In the genomic region with DNA sequence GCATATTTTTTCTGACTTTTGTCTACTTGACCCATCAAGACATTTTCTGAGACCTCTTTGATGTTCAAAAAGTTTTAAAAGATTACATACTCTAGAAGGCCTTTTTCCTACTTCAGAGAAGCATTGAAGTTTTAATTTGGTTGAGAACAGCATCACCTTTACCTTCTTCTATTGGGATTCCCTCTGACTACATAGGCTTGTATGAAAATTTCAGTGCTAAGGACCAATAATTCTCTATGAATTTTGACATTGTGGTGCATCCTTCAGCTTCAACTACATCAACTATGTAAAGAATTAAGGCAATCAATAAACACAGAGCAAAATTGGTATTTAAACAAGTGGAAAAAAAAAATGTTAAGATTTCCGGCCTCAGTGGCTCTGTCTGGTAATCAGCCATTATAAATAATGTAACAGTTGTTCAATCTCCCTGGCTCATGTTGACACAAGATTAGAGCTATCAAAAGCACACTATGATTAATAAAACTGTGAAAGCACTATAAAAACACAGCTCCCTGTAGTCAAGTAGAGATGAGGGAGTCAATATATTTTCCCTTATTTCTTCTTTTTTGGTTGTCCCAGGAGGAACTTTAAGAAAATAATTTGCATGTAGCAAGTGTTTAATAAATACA, we compare ENCODE assay signal across 18 cellular contexts.
DNase-seq lines count a peak whose midpoint lies in the region; ATAC-seq, FAIRE-seq and TF ChIP-seq lines count a peak whose summit lies in the region.
"Had no signal": no experiment of that assay in that cellular context is flagged by ENCODE, and none has a peak within 500 bp of the region (broad histone marks: within the 10 kb centered on the region; RNA-seq: fewer than 3 reads in every experiment).

No MANE protein-coding gene starts in this region.

- POLR2A ChIA-PET in endothelial cell of umbilical vein (lab: Charles Lee), result no interaction called here

- CTCF ChIA-PET in endothelial cell of umbilical vein (lab: Charles Lee), result no interaction called here

- ATAC-seq in pancreas (peak; percentile 91 to 99 (median 96)), GM19035 (IDR thresholded peaks at IDR 0.05; ENCODE audit: unreplicated experiment) (no peak)

- H3K79me2 ChIP-seq in astrocyte (ENCODE audit: insufficient read depth, low read length), result no peaks in the 10 kb centered on the region
- no peaks in the 10 kb centered on the region for H3K79me2 ChIP-seq in endothelial cell of umbilical vein (ENCODE audit: control insufficient read depth, insufficient read depth, low read length)

- H3K4me2 ChIP-seq in astrocyte (ENCODE audit: low read length) (no peak overlapping the region), endothelial cell of umbilical vein (ENCODE audit: insufficient read depth, low read length) (no peak overlapping the region)

- H3K36me3 Mint-ChIP-seq in astrocyte (ENCODE audit: low read depth, unreplicated experiment), result no peaks in the 10 kb centered on the region
- H3K36me3 Mint-ChIP-seq: CD4-positive, alpha-beta memory T cell had no signal

- intact Hi-C loops in endothelial cell of umbilical vein (cut with micrococcal nuclease), result no loop called here
- intact Hi-C loops in pancreas (cut with DNase I), result no loop called here

- H2AFZ ChIP-seq in astrocyte (ENCODE audit: low read depth, low read length) (no peak overlapping the region), endothelial cell of umbilical vein (ENCODE audit: low read depth, low read length) (no peak overlapping the region)
- H2AFZ ChIP-seq: GM23248 had no signal

- no TSS peak for BruUV-seq in endothelial cell of umbilical vein (replicated peaks; lab: Mats Ljungman, UMichigan)

- peaks cover 2% of the 10 kb centered on the region for H3K9me3 Mint-ChIP-seq in astrocyte (ENCODE audit: unreplicated experiment)

- H3K4me1 Mint-ChIP-seq in astrocyte (ENCODE audit: low read depth, unreplicated experiment), result no peaks in the 10 kb centered on the region
- H3K4me1 Mint-ChIP-seq: CD4-positive, alpha-beta memory T cell had no signal

- H3K9me3 ChIP-seq in astrocyte (ENCODE audit: insufficient read depth, low read depth, low read length) (no peaks in the 10 kb centered on the region), endothelial cell of umbilical vein (replicated peaks; ENCODE audit: control insufficient read depth, insufficient read depth, low read length) (no peaks in the 10 kb centered on the region), pancreas (no peaks in the 10 kb centered on the region)

- dilution Hi-C loops in endothelial cell of umbilical vein (cut with MboI; ENCODE audit: extremely low pct_ligation_motif_present, low sequenced_read_pairs), result no loop called here

- no peak overlapping the region for H3K4me3 Mint-ChIP-seq in astrocyte (ENCODE audit: unreplicated experiment)
- H3K4me3 Mint-ChIP-seq: CD4-positive, alpha-beta memory T cell had no signal

- H3K4me1 ChIP-seq in astrocyte (ENCODE audit: insufficient read depth, low read length) (no peaks in the 10 kb centered on the region), endothelial cell of umbilical vein (ENCODE audit: control insufficient read depth, extremely low read depth, insufficient read depth, low read length) (peaks cover 6% of the 10 kb centered on the region), pancreas (peaks cover 9 to 18% (median 17%) of the 10 kb centered on the region in 3 donors)

- H3K27me3 ChIP-seq in astrocyte (ENCODE audit: insufficient read depth, low read length), result no peaks in the 10 kb centered on the region
- no peaks in the 10 kb centered on the region for H3K27me3 ChIP-seq in endothelial cell of umbilical vein (ENCODE audit: control insufficient read depth in 2 of 2, insufficient read depth in 2 of 2, low read length in 2 of 2)
- H3K27me3 ChIP-seq in pancreas, result peaks cover 0 to 5% (median 0%) of the 10 kb centered on the region in 4 donors

- H3K27ac Mint-ChIP-seq in astrocyte (ENCODE audit: unreplicated experiment), result no peak overlapping the region
- H3K27ac Mint-ChIP-seq: CD4-positive, alpha-beta memory T cell had no signal

- no peak for FAIRE-seq in astrocyte (lab: Jason Lieb, UNC)
- no peak for FAIRE-seq in endothelial cell of umbilical vein (lab: Jason Lieb, UNC)
- no peak for FAIRE-seq in pancreas (lab: Jason Lieb, UNC)
- FAIRE-seq: GM12891, GM18507, H1 had no signal

- H4K20me1 ChIP-seq in astrocyte (ENCODE audit: insufficient read depth, low read length) (no peaks in the 10 kb centered on the region), endothelial cell of umbilical vein (replicated peaks; ENCODE audit: control insufficient read depth, extremely low read depth, insufficient read depth, low read length) (no peaks in the 10 kb centered on the region)

- peak; percentile 20 for DNase-seq in astrocyte (ENCODE audit: low read depth)
- DNase-seq in endothelial cell of umbilical vein (ENCODE audit: low read depth, low spot score), result peak; percentile 62
- no peak for DNase-seq in pancreas
- DNase-seq in NCI-H2029 treated with DMSO at 0.1 percent for 48 hours (lab: John Stamatoyannopoulos, UW), result no peak
- DNase-seq in HUDEP-2 (lab: John Stamatoyannopoulos, UW; ENCODE audit: unreplicated experiment in 76 of 76), result no peak
- DNase-seq: C1 segment of cervical spinal cord; CD4-positive, alpha-beta memory T cell; COR-L47; DMS53; DMS79 treated with DMSO at 0.1 percent for 48 hours; GF-D8; GM23248; H7; HCEC 1CT had no signal

- no peak overlapping the region for H3K4me3 ChIP-seq in astrocyte (ENCODE audit: insufficient read depth, low read depth, low read length)
- H3K4me3 ChIP-seq in endothelial cell of umbilical vein (replicated peaks in 1 of 3; ENCODE audit: insufficient read depth in 1 of 3, low read depth in 1 of 3, low read length in 3 of 3), result no peak overlapping the region
- no peak overlapping the region for H3K4me3 ChIP-seq in pancreas
- H3K4me3 ChIP-seq: GM23248 had no signal

- no peak overlapping the region for H3K9ac ChIP-seq in astrocyte (ENCODE audit: low read length)
- no peak overlapping the region for H3K9ac ChIP-seq in endothelial cell of umbilical vein (replicated peaks; ENCODE audit: extremely low read depth, insufficient read depth, low read length)
- H3K9ac ChIP-seq: GM23248 had no signal

- H3K27me3 Mint-ChIP-seq in astrocyte (ENCODE audit: low read depth, unreplicated experiment), result no peaks in the 10 kb centered on the region
- H3K27me3 Mint-ChIP-seq: CD4-positive, alpha-beta memory T cell had no signal

- no peak for TF ChIP-seq CTCF in astrocyte (IDR thresholded peaks at IDR 0.05; ENCODE audit: insufficient read depth, low read depth, low read length)
- no peak for TF ChIP-seq CTCF in endothelial cell of umbilical vein (IDR thresholded peaks at IDR 0.05; ENCODE audit: extremely low read depth in 1 of 2, insufficient read depth in 1 of 2, low read depth in 1 of 2, low read length in 2 of 2)
- TF ChIP-seq CTCF in pancreas (IDR thresholded peaks at IDR 0.05), result no peak

- H3K36me3 ChIP-seq in astrocyte (ENCODE audit: insufficient read depth, low read length) (no peaks in the 10 kb centered on the region), endothelial cell of umbilical vein (ENCODE audit: control insufficient read depth in 2 of 2, extremely low read depth in 1 of 2, insufficient read depth in 2 of 2, low read length in 2 of 2) (no peaks in the 10 kb centered on the region), pancreas (no peaks in the 10 kb centered on the region)

- H3K9me1 ChIP-seq in endothelial cell of umbilical vein (replicated peaks; ENCODE audit: control insufficient read depth, extremely low read depth, insufficient read depth, low read length), result no peaks in the 10 kb centered on the region

- WGBS in pancreas, 2 donors, result 5 to 14% methylated on average over 1 of the region's 1 CpG

- H3K27ac ChIP-seq in astrocyte (ENCODE audit: low read depth, low read length) (no peak overlapping the region), endothelial cell of umbilical vein (ENCODE audit: insufficient read depth, low read depth, low read length) (no peak overlapping the region), pancreas (no peak overlapping the region)
- H3K27ac ChIP-seq: GM23248 had no signal

- TF ChIP-seq POLR2A in endothelial cell of umbilical vein (IDR thresholded peaks at IDR 0.05; ENCODE audit: low read depth, low read length), result no peak

TF ChIP-seq in endothelial cell of umbilical vein, 7 proteins besides CTCF, POLR2A, EP300 and RAD21:
- TF ChIP-seq GATA2 (IDR thresholded peaks at IDR 0.05; ENCODE audit: insufficient read depth, insufficient read length, low read depth, low read length) (peak; percentile 47), MYC (IDR thresholded peaks at IDR 0.05; ENCODE audit: low read depth, low read length) (no peak)

Comparison
In these comparisons a context has a peak if more than half of its experiments do, and no peak if none do; other contexts are left out.
1. DNase-seq: peak in astrocyte (single experiment) and endothelial cell of umbilical vein (single experiment); none in pancreas (0 of 6), NCI-H2029 treated with DMSO at 0.1 percent for 48 hours (single experiment) and HUDEP-2 (0 of 76).